1 cellular context compared by ENCODE assay signal in the genomic region with DNA sequence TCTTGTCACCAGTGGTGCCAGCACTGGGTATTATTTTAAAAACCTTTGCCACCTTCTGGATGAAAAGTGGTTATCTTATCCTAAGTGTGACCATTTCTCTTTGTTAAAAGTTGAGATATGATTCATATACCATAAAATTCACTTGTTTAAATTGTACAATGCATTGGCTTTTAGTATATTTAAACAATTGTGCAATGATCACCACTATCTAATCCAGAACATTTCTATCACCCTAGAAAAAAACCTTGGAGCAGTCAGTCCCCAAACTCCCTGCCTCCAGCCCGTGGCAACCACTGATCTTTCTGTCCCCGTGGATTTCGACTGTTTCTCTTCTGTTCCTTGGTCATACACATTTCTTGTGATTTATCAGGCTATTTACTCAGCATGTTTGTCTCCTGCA.
TF ChIP-seq lines count a peak whose summit lies in the region.

No MANE protein-coding gene starts in this region.

TF ChIP-seq in liver, 16 proteins besides CTCF, POLR2A, EP300 and RAD21 (continued from another document):
- TF ChIP-seq, protein P1, sequence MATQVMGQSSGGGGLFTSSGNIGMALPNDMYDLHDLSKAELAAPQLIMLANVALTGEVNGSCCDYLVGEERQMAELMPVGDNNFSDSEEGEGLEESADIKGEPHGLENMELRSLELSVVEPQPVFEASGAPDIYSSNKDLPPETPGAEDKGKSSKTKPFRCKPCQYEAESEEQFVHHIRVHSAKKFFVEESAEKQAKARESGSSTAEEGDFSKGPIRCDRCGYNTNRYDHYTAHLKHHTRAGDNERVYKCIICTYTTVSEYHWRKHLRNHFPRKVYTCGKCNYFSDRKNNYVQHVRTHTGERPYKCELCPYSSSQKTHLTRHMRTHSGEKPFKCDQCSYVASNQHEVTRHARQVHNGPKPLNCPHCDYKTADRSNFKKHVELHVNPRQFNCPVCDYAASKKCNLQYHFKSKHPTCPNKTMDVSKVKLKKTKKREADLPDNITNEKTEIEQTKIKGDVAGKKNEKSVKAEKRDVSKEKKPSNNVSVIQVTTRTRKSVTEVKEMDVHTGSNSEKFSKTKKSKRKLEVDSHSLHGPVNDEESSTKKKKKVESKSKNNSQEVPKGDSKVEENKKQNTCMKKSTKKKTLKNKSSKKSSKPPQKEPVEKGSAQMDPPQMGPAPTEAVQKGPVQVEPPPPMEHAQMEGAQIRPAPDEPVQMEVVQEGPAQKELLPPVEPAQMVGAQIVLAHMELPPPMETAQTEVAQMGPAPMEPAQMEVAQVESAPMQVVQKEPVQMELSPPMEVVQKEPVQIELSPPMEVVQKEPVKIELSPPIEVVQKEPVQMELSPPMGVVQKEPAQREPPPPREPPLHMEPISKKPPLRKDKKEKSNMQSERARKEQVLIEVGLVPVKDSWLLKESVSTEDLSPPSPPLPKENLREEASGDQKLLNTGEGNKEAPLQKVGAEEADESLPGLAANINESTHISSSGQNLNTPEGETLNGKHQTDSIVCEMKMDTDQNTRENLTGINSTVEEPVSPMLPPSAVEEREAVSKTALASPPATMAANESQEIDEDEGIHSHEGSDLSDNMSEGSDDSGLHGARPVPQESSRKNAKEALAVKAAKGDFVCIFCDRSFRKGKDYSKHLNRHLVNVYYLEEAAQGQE (IDR thresholded peaks at IDR 0.05), result no peak
- no peak for TF ChIP-seq GABPA (IDR thresholded peaks at IDR 0.05 in 1 of 2, conservative IDR thresholded peaks at IDR 0.05 in 1 of 2)
- TF ChIP-seq HNF4A (conservative IDR thresholded peaks at IDR 0.05), result no peak
TF ChIP-seq in liver: peak in this region for 0.
